Comparison of ENCODE assay signal across 13 cellular contexts in genomic region chr5:1484416-1485319, GRCh38.
A peak's percentile ranks its signal among the peaks of the same experiment; 100 is the strongest.
DNase-seq lines count a peak whose midpoint lies in the region; ATAC-seq lines count a peak whose summit lies in the region.
"Had no signal": no experiment of that assay in that cellular context is flagged by ENCODE, and none has a peak within 500 bp of the region (broad histone marks: within the 10 kb centered on the region; RNA-seq: fewer than 3 reads in every experiment).

No MANE protein-coding gene starts in this region.

- H3K27me3 Mint-ChIP-seq in activated T-cell treated with anti-CD3 and anti-CD28 coated beads, Interleukin-2, amount 50 U/mL, for 24 hours, result no peaks in the 10 kb centered on the region
- H3K27me3 Mint-ChIP-seq in stimulated activated naive CD8-positive, alpha-beta T cell treated with anti-CD3 and anti-CD28 coated beads, Interleukin-15, Interleukin-2, amounts not matched to agents 100 ng/mL and 50 ng/mL, for 24 hours, result no peaks in the 10 kb centered on the region

- ATAC-seq in GM21723 (IDR thresholded peaks at IDR 0.05; ENCODE audit: unreplicated experiment) (peak; percentile 57), HG03432 (IDR thresholded peaks at IDR 0.05; ENCODE audit: unreplicated experiment) (peak; percentile 65)

- peak overlapping the region; percentile 81 for H3K27ac Mint-ChIP-seq in activated T-cell treated with anti-CD3 and anti-CD28 coated beads, Interleukin-2, amount 50 U/mL, for 24 hours
- peak overlapping the region; percentile 87 for H3K27ac Mint-ChIP-seq in stimulated activated naive CD8-positive, alpha-beta T cell treated with anti-CD3 and anti-CD28 coated beads, Interleukin-15, Interleukin-2, amounts not matched to agents 100 ng/mL and 50 ng/mL, for 24 hours
- H3K27ac Mint-ChIP-seq: activated T-helper 2 cell treated with anti-CD3 and anti-CD28 coated beads, Interferon-gamma antibody, Interleukin-2, Interleukin-4, amounts not matched to agents 10 μg/mL and 5 μg/mL and 100 μg/mL, durations not matched to agents 14 hours and 24 hours and 36 hours had no signal

- H3K9me3 Mint-ChIP-seq in activated T-cell treated with anti-CD3 and anti-CD28 coated beads, Interleukin-2, amount 50 U/mL, for 24 hours, result no peaks in the 10 kb centered on the region
- no peaks in the 10 kb centered on the region for H3K9me3 Mint-ChIP-seq in stimulated activated naive CD8-positive, alpha-beta T cell treated with anti-CD3 and anti-CD28 coated beads, Interleukin-15, Interleukin-2, amounts not matched to agents 100 ng/mL and 50 ng/mL, for 24 hours
- H3K9me3 Mint-ChIP-seq: activated T-helper 2 cell treated with anti-CD3 and anti-CD28 coated beads, Interferon-gamma antibody, Interleukin-2, Interleukin-4, amounts not matched to agents 10 μg/mL and 5 μg/mL and 100 μg/mL, durations not matched to agents 14 hours and 24 hours and 36 hours had no signal

- peaks cover 72% of the 10 kb centered on the region for H3K36me3 Mint-ChIP-seq in activated T-cell treated with anti-CD3 and anti-CD28 coated beads, Interleukin-2, amount 50 U/mL, for 24 hours (ENCODE audit: low read depth)
- peaks cover 42% of the 10 kb centered on the region for H3K36me3 Mint-ChIP-seq in stimulated activated naive CD8-positive, alpha-beta T cell treated with anti-CD3 and anti-CD28 coated beads, Interleukin-15, Interleukin-2, amounts not matched to agents 100 ng/mL and 50 ng/mL, for 24 hours (ENCODE audit: low read depth)

- no peak for DNase-seq in activated T-cell treated with anti-CD3 and anti-CD28 coated beads, Interleukin-2, amount 50 U/mL, for 24 hours
- DNase-seq in activated T-cell treated with anti-CD3 and anti-CD28 coated beads, Interleukin-2, amount 50 U/mL, for 1 hour, result no peak
- no peak for DNase-seq in cortex of kidney (lab: John Stamatoyannopoulos, UW)
- DNase-seq in AG08396 (ENCODE audit: low spot score), result no peak
- DNase-seq in activated CD4-positive, alpha-beta T cell treated with anti-CD3 and anti-CD28 coated beads for 4 hours, result no peak
- DNase-seq: effector CD4-positive, alpha-beta T cell; H7; NCI-H1930; stimulated activated naive CD4-positive, alpha-beta T cell treated with Interleukin-2 at 50 U/mL for 16 hours had no signal

- peaks cover 38% of the 10 kb centered on the region for H3K4me1 Mint-ChIP-seq in activated T-cell treated with anti-CD3 and anti-CD28 coated beads, Interleukin-2, amount 50 U/mL, for 24 hours (ENCODE audit: low read depth)
- peaks cover 68% of the 10 kb centered on the region for H3K4me1 Mint-ChIP-seq in stimulated activated naive CD8-positive, alpha-beta T cell treated with anti-CD3 and anti-CD28 coated beads, Interleukin-15, Interleukin-2, amounts not matched to agents 100 ng/mL and 50 ng/mL, for 24 hours (ENCODE audit: low read depth)

- H3K4me3 Mint-ChIP-seq in activated T-cell treated with anti-CD3 and anti-CD28 coated beads, Interleukin-2, amount 50 U/mL, for 24 hours, result no peak overlapping the region
- H3K4me3 Mint-ChIP-seq in stimulated activated naive CD8-positive, alpha-beta T cell treated with anti-CD3 and anti-CD28 coated beads, Interleukin-15, Interleukin-2, amounts not matched to agents 100 ng/mL and 50 ng/mL, for 24 hours, result peak overlapping the region; percentile 10
